ENCODE assay signal across 7 cellular contexts in genomic region chr16:11497851-11498289, GRCh38.
DNase-seq lines count a peak whose midpoint lies in the region; ATAC-seq and TF ChIP-seq lines count a peak whose summit lies in the region.

No MANE protein-coding gene starts in this region.

- no peak overlapping the region for H3K4me3 ChIP-seq in SK-N-SH (ENCODE audit: low read depth in 2 of 2, low read length in 1 of 2)

- 30% methylated on average over 5 of the region's 5 CpGs for WGBS in SK-N-SH (ENCODE audit: low lambda C conversion rate)

- peak overlapping the region; percentile 81 for H3K4me2 ChIP-seq in SK-N-SH

- TF ChIP-seq EP300 in SK-N-SH (IDR thresholded peaks at IDR 0.05; ENCODE audit: borderline replicate concordance in 1 of 2, low read depth in 1 of 2, low read length in 1 of 2), result no peak

- H4K20me1 ChIP-seq in SK-N-SH (ENCODE audit: insufficient read depth), result no peaks in the 10 kb centered on the region

- no peak overlapping the region for H3K27ac Mint-ChIP-seq in activated T-cell treated with anti-CD3 and anti-CD28 coated beads, Interleukin-2, amount 50 U/mL, for 72 hours

- H3K4me1 Mint-ChIP-seq in activated T-cell treated with anti-CD3 and anti-CD28 coated beads, Interleukin-2, amount 50 U/mL, for 72 hours (ENCODE audit: low read depth), result peaks cover 30% of the 10 kb centered on the region

- H3K79me2 ChIP-seq in SK-N-SH (ENCODE audit: insufficient read depth), result no peaks in the 10 kb centered on the region

- POLR2A ChIA-PET in SK-N-SH (lab: Yijun Ruan, JAX), result interaction anchor here (1.2 to 1.7 kb wide), 4 partner anchors 83 to 95 kb away, joined by 3 to 14 read pairs (median 5); no protein-coding TSS in a partner anchor

- no peaks in the 10 kb centered on the region for H3K27me3 Mint-ChIP-seq in activated T-cell treated with anti-CD3 and anti-CD28 coated beads, Interleukin-2, amount 50 U/mL, for 72 hours (ENCODE audit: low read depth)

- no peaks in the 10 kb centered on the region for H3K36me3 ChIP-seq in SK-N-SH (replicated peaks in 1 of 2; ENCODE audit: control insufficient read depth in 1 of 2, insufficient read depth in 2 of 2, low read length in 1 of 2)

- no peaks in the 10 kb centered on the region for H3K9me2 ChIP-seq in SK-N-SH

- peak overlapping the region; percentile 92 to 94 for H3K27ac ChIP-seq in SK-N-SH (ENCODE audit: low read depth in 2 of 2, low read length in 1 of 2)

- peaks cover 39% of the 10 kb centered on the region for H3F3A ChIP-seq in SK-N-SH (replicated peaks; ENCODE audit: insufficient read depth)

- CTCF ChIA-PET in SK-N-SH (lab: Yijun Ruan, JAX), result interaction anchor here (0.8 to 2.1 kb wide), 7 partner anchors 10 to 300 kb away, joined by 3 to 10 read pairs (median 4); partner anchors contain the start of gene ZC3H7A

- peak overlapping the region; percentile 77 for H2AFZ ChIP-seq in SK-N-SH (ENCODE audit: low read depth)

- H3K4me1 ChIP-seq in SK-N-SH (ENCODE audit: control insufficient read depth in 1 of 2, insufficient read depth in 2 of 2, low read depth in 1 of 2, low read length in 1 of 2), result peaks cover 32 to 45% of the 10 kb centered on the region in 2 experiments

- no peaks in the 10 kb centered on the region for H3K36me3 Mint-ChIP-seq in activated T-cell treated with anti-CD3 and anti-CD28 coated beads, Interleukin-2, amount 50 U/mL, for 72 hours (ENCODE audit: insufficient read depth in 2 of 2)

- no peak for TF ChIP-seq CTCF in SK-N-SH (IDR thresholded peaks at IDR 0.05)
- TF ChIP-seq CTCF in GM20000 (IDR thresholded peaks at IDR 0.05; ENCODE audit: extremely low read depth, missing control alignments), result no peak

- DNase-seq in HK-2 (ENCODE audit: unreplicated experiment) (peak; percentile 22), SK-N-SH (no peak), hepatic stellate cell (ENCODE audit: low spot score) (peak; percentile 41), stromal cell of bone marrow (ENCODE audit: low read depth) (peak; percentile 28), GM20000 (ENCODE audit: low spot score) (no peak), activated gamma-delta T cell treated with Interleukin-2 at 50 U/mL for 16 hours (no peak)
- no peak for DNase-seq in activated T-cell treated with anti-CD3 and anti-CD28 coated beads, Interleukin-2, amount 50 U/mL, for 72 hours

- peak overlapping the region; percentile 51; the same call in 1 of the 2 replicates for H3K9ac ChIP-seq in SK-N-SH

- no peaks in the 10 kb centered on the region for H3K27me3 ChIP-seq in SK-N-SH (ENCODE audit: insufficient read depth)

- TF ChIP-seq RAD21 in SK-N-SH (IDR thresholded peaks at IDR 0.05; ENCODE audit: low read length), result no peak

- no peaks in the 10 kb centered on the region for H3K9me3 Mint-ChIP-seq in activated T-cell treated with anti-CD3 and anti-CD28 coated beads, Interleukin-2, amount 50 U/mL, for 72 hours

- no peak overlapping the region for H3K4me3 Mint-ChIP-seq in activated T-cell treated with anti-CD3 and anti-CD28 coated beads, Interleukin-2, amount 50 U/mL, for 72 hours

- no peak for ATAC-seq in activated T-cell treated with anti-CD3 and anti-CD28 coated beads, Interleukin-2, amount 50 U/mL, for 72 hours (replicated peaks in 1 of 2)

- no peaks in the 10 kb centered on the region for H3K9me3 ChIP-seq in SK-N-SH

TF ChIP-seq in SK-N-SH, 30 proteins besides CTCF, POLR2A, EP300 and RAD21:
- TF ChIP-seq YY1 (IDR thresholded peaks at IDR 0.05; ENCODE audit: low read depth) (no peak), EZH2phosphoT487 (IDR thresholded peaks at IDR 0.05; ENCODE audit: borderline replicate concordance, low read depth) (no peak), NFIC (IDR thresholded peaks at IDR 0.05; ENCODE audit: borderline replicate concordance) (no peak), MXI1 (IDR thresholded peaks at IDR 0.05; ENCODE audit: low read depth, low read length) (no peak), RXRA (IDR thresholded peaks at IDR 0.05; ENCODE audit: borderline replicate concordance, low read depth) (no peak), ELF1 (IDR thresholded peaks at IDR 0.05) (no peak)

Comparison
In these comparisons a context has a peak if more than half of its experiments do, and no peak if none do; other contexts are left out.
1. DNase-seq: peak in HK-2 (single experiment), hepatic stellate cell (single experiment) and stromal cell of bone marrow (single experiment); none in SK-N-SH (single experiment), GM20000 (single experiment), activated T-cell treated with anti-CD3 and anti-CD28 coated beads, Interleukin-2, amount 50 U/mL, for 72 hours (0 of 2) and activated gamma-delta T cell treated with Interleukin-2 at 50 U/mL for 16 hours (single experiment).